Comparison of ENCODE assay signal across 8 cellular contexts in genomic region chr1:180611016-180611930, GRCh38. TPM values are rescaled to one million over a fixed set of nuclear protein-coding genes. Genes with fewer than 3 reads are reported as not detected.
DNase-seq lines count a peak whose midpoint lies in the region; ATAC-seq and TF ChIP-seq lines count a peak whose summit lies in the region.

No MANE protein-coding gene starts in this region.

- peak overlapping the region; percentile 75 for H3K27ac ChIP-seq in AG04450 (ENCODE audit: low read depth, low read length)

- no peaks in the 10 kb centered on the region for H3K27me3 Mint-ChIP-seq in activated B cell treated with CpG ODN at 0.5 μM for 24 hours

- POLR2A ChIA-PET in AG04450 (lab: Yijun Ruan, JAX) = interaction anchor here (0.6 kb wide), 1 partner anchor 26 kb away, joined by 3 read pairs; no protein-coding TSS in a partner anchor
- POLR2A ChIA-PET in activated B cell treated with CpG ODN at 0.5 μM for 24 hours (lab: Charles Lee) = interaction anchor here (0.6 to 0.8 kb wide), 2 partner anchors 11 to 402 kb away, joined by 3 read pairs; no protein-coding TSS in a partner anchor

- peak overlapping the region; percentile 0 for H3K27ac Mint-ChIP-seq in activated B cell treated with CpG ODN at 0.5 μM for 24 hours

- DNase-seq in AG04450 (ENCODE audit: low read depth, low spot score) (no peak), Kasumi-1 (lab: John Stamatoyannopoulos, UW) (peak; percentile 89 to 95), activated B cell treated with CpG ODN at 0.5 μM for 24 hours (no peak), kidney tubule cell (ENCODE audit: low spot score) (peak; percentile 13), ACHN (no peak), T-helper 9 cell (no peak)

- no peak overlapping the region for H3K4me3 ChIP-seq in AG04450 (ENCODE audit: low read depth, low read length)

- intact Hi-C loops in activated B cell treated with CpG ODN at 0.5 μM for 24 hours (cut with micrococcal nuclease) = no loop called here

- H3K9me3 ChIP-seq in AG04450 (ENCODE audit: control insufficient read depth, insufficient read depth, low read length) = no peaks in the 10 kb centered on the region

- H3K4me3 Mint-ChIP-seq in activated B cell treated with CpG ODN at 0.5 μM for 24 hours = no peak overlapping the region

- ATAC-seq in activated B cell treated with CpG ODN at 0.5 μM for 24 hours (ENCODE audit: low read depth) (peak; percentile 64), GM18907 (IDR thresholded peaks at IDR 0.05; ENCODE audit: unreplicated experiment) (no peak), GM19351 (IDR thresholded peaks at IDR 0.05; ENCODE audit: unreplicated experiment) (no peak)

- no peaks in the 10 kb centered on the region for H3K36me3 Mint-ChIP-seq in activated B cell treated with CpG ODN at 0.5 μM for 24 hours (ENCODE audit: low read depth)

- TF ChIP-seq CTCF in AG04450 (IDR thresholded peaks at IDR 0.05; ENCODE audit: low read depth, low read length) = no peak
- no peak for TF ChIP-seq CTCF in activated B cell treated with CpG ODN at 0.5 μM for 24 hours (IDR thresholded peaks at IDR 0.05)

- no peaks in the 10 kb centered on the region for H3K9me3 Mint-ChIP-seq in activated B cell treated with CpG ODN at 0.5 μM for 24 hours

- in situ Hi-C loops in ACHN (cut with HindIII; ENCODE audit: low pct_ligation_motif_present, low pct_unique_long_range_greater_than_20kb, low sequenced_read_pairs) = no loop called here

- peaks cover 9% of the 10 kb centered on the region for H3K4me1 Mint-ChIP-seq in activated B cell treated with CpG ODN at 0.5 μM for 24 hours

- H3K27me3 ChIP-seq in AG04450 (ENCODE audit: control insufficient read depth, insufficient read depth, low read length) = no peaks in the 10 kb centered on the region

- CTCF ChIA-PET in AG04450 (lab: Charles Lee) = interaction anchor here (0.6 to 1.5 kb wide), 4 partner anchors 10 to 78 kb away, joined by 3 to 4 read pairs (median 4); partner anchors contain the start of gene XPR1
- CTCF ChIA-PET in activated B cell treated with CpG ODN at 0.5 μM for 24 hours (lab: Charles Lee) = no interaction called here

RNA-seq across cellular contexts. Expression of gene XPR1, which starts 20.5 kb away (rescaled TPM):
- 53.0 and 63.2 TPM in 2 replicates for polyA plus RNA-seq in AG04450 (2011; rRNA removed)
- polyA minus RNA-seq in AG04450 (2011; rRNA and poly(A)+ RNA removed) = 40.2 and 58.6 TPM in 2 replicates
- total RNA-seq in activated B cell treated with CpG ODN at 0.5 μM for 24 hours = 17.1 and 20.4 TPM in 2 replicates

RNA-seq across cellular contexts. Expression of gene OVAAL, which starts 52.5 kb away (rescaled TPM):
- not detected in 2 replicates for polyA plus RNA-seq in AG04450 (2011; rRNA removed)
- polyA minus RNA-seq in AG04450 (2011; rRNA and poly(A)+ RNA removed) = not detected in 2 replicates
- total RNA-seq in activated B cell treated with CpG ODN at 0.5 μM for 24 hours = not detected in 2 replicates

Comparison
In these comparisons a context has a peak if more than half of its experiments do, and no peak if none do; other contexts are left out.
1. DNase-seq: peak in Kasumi-1 (2 of 2) and kidney tubule cell (single experiment); none in AG04450 (single experiment), activated B cell treated with CpG ODN at 0.5 μM for 24 hours (single experiment), ACHN (single experiment) and T-helper 9 cell (single experiment).